Comparison of ENCODE assay signal across 14 cellular contexts in genomic region chr3:58045084-58045483, GRCh38. TPM values are rescaled to one million over a fixed set of nuclear protein-coding genes. Genes with fewer than 3 reads are reported as not detected.
DNase-seq lines count a peak whose midpoint lies in the region; ATAC-seq and TF ChIP-seq lines count a peak whose summit lies in the region.
"Had no signal": no experiment of that assay in that cellular context is flagged by ENCODE, and none has a peak within 500 bp of the region (broad histone marks: within the 10 kb centered on the region; RNA-seq: fewer than 3 reads in every experiment).

No MANE protein-coding gene starts in this region.

- no peaks in the 10 kb centered on the region for H3K9me3 ChIP-seq in esophagus muscularis mucosa
- H3K9me3 ChIP-seq in CD4-positive, alpha-beta T cell (ENCODE audit: control insufficient read depth, low read length), result no peaks in the 10 kb centered on the region

- H3K9me3 Mint-ChIP-seq in HFFc6 (no peaks in the 10 kb centered on the region), progenitor cell of endocrine pancreas (ENCODE audit: low read depth) (no peaks in the 10 kb centered on the region)
- H3K9me3 Mint-ChIP-seq in CD4-positive, alpha-beta T cell, result no peaks in the 10 kb centered on the region
- H3K9me3 Mint-ChIP-seq: immature natural killer cell, T-cell had no signal

- peaks cover 3% of the 10 kb centered on the region; the same call in 1 of the 2 replicates for H3K27me3 Mint-ChIP-seq in HFFc6 (ENCODE audit: insufficient read depth)
- H3K27me3 Mint-ChIP-seq in progenitor cell of endocrine pancreas, result no peaks in the 10 kb centered on the region
- H3K27me3 Mint-ChIP-seq in CD4-positive, alpha-beta T cell, result no peaks in the 10 kb centered on the region
- H3K27me3 Mint-ChIP-seq: T-cell had no signal

- H3K27ac Mint-ChIP-seq in HFFc6, result peak overlapping the region; percentile 77
- H3K27ac Mint-ChIP-seq in progenitor cell of endocrine pancreas, result peak overlapping the region; percentile 73
- H3K27ac Mint-ChIP-seq in CD4-positive, alpha-beta T cell, result no peak overlapping the region
- H3K27ac Mint-ChIP-seq: immature natural killer cell, T-cell had no signal

- H3K4me3 Mint-ChIP-seq in HFFc6 (peak overlapping the region; percentile 21; the same call in 1 of the 2 replicates), progenitor cell of endocrine pancreas (ENCODE audit: low read depth) (no peak overlapping the region)
- no peak overlapping the region for H3K4me3 Mint-ChIP-seq in CD4-positive, alpha-beta T cell
- H3K4me3 Mint-ChIP-seq: immature natural killer cell, T-cell had no signal

- H3K27me3 ChIP-seq in esophagus muscularis mucosa, result no peaks in the 10 kb centered on the region
- no peaks in the 10 kb centered on the region for H3K27me3 ChIP-seq in CD4-positive, alpha-beta T cell (ENCODE audit: control insufficient read depth, insufficient read depth, low read length)

- H3K36me3 ChIP-seq in esophagus muscularis mucosa, result no peaks in the 10 kb centered on the region

- peaks cover 69 to 99% (median 98%) of the 10 kb centered on the region in 4 donors for H3K4me1 ChIP-seq in esophagus muscularis mucosa

- POLR2A ChIA-PET in CD4-positive, alpha-beta T cell (lab: Charles Lee), result no interaction called here

- CTCF ChIA-PET in CD4-positive, alpha-beta T cell (lab: Charles Lee), result no interaction called here

- H3K4me3 ChIP-seq in esophagus muscularis mucosa, result no peak overlapping the region

- peak overlapping the region; percentile 99 for H3K27ac ChIP-seq in C4-2B
- H3K27ac ChIP-seq in esophagus muscularis mucosa (replicated peaks in 1 of 4), result peak overlapping the region; percentile 76 to 86 (median 80)
- H3K27ac ChIP-seq in CD4-positive, alpha-beta T cell (ENCODE audit: low read depth, low read length), result no peak overlapping the region

- no peak for ATAC-seq in HG02981 (IDR thresholded peaks at IDR 0.05; ENCODE audit: unreplicated experiment)
- ATAC-seq in CD4-positive, alpha-beta T cell (ENCODE audit: poor library complexity), result no peak
- ATAC-seq: T-cell had no signal

- H3K36me3 Mint-ChIP-seq in HFFc6 (ENCODE audit: low read depth), result peaks cover 13% of the 10 kb centered on the region
- no peaks in the 10 kb centered on the region for H3K36me3 Mint-ChIP-seq in progenitor cell of endocrine pancreas (ENCODE audit: insufficient read depth)
- no peaks in the 10 kb centered on the region for H3K36me3 Mint-ChIP-seq in CD4-positive, alpha-beta T cell (ENCODE audit: low read depth)
- H3K36me3 Mint-ChIP-seq: immature natural killer cell had no signal

- H3K4me1 Mint-ChIP-seq in HFFc6 (ENCODE audit: low read depth) (peaks cover 91% of the 10 kb centered on the region), progenitor cell of endocrine pancreas (ENCODE audit: low read depth) (peaks cover 34% of the 10 kb centered on the region)
- H3K4me1 Mint-ChIP-seq in CD4-positive, alpha-beta T cell (ENCODE audit: low read depth), result peaks cover 61% of the 10 kb centered on the region

- no peak for TF ChIP-seq CTCF in C4-2B (conservative IDR thresholded peaks at IDR 0.05)
- TF ChIP-seq CTCF in HFFc6 (IDR thresholded peaks at IDR 0.05), result no peak
- no peak for TF ChIP-seq CTCF in esophagus muscularis mucosa (IDR thresholded peaks at IDR 0.05)
- TF ChIP-seq CTCF in progenitor cell of endocrine pancreas (IDR thresholded peaks at IDR 0.05; ENCODE audit: unreplicated experiment), result no peak
- no peak for TF ChIP-seq CTCF in CD4-positive, alpha-beta T cell (IDR thresholded peaks at IDR 0.05)

- DNase-seq in HFFc6 (no peak), esophagus muscularis mucosa (ENCODE audit: extremely low spot score) (no peak), progenitor cell of endocrine pancreas (ENCODE audit: low spot score, unreplicated experiment) (no peak), NCI-H69 (lab: John Stamatoyannopoulos, UW) (no peak), T-helper 2 cell (no peak)
- no peak for DNase-seq in CD4-positive, alpha-beta T cell
- DNase-seq: amniotic stem cell, cortex of kidney, immature natural killer cell, KBM-7, NCI-H226, T-cell had no signal

- intact Hi-C loops in esophagus muscularis mucosa (cut with DNase I), result no loop called here
- intact Hi-C loops in CD4-positive, alpha-beta T cell (cut with DNase I, micrococcal nuclease), result no loop called here

- TF ChIP-seq EP300 in esophagus muscularis mucosa (IDR thresholded peaks at IDR 0.05), result no peak

- no peak for TF ChIP-seq POLR2A in esophagus muscularis mucosa (IDR thresholded peaks at IDR 0.05; ENCODE audit: low read depth)

- 78% methylated on average over 4 of the region's 4 CpGs for WGBS in esophagus muscularis mucosa

RNA-seq across cellular contexts. Expression of gene FLNB, which starts 36.9 kb away (rescaled TPM):
- total RNA-seq in HFFc6 (2021; fragmentation: NEBNext Ultra II Directional; extraction: Animal tissue kit (Norgen Biotek cat#: 25700)), result 100 to 1,000 TPM in 3 of 6 experiments, 10 to 100 TPM in 3; 93.8 to 117 (median 98.7) TPM
- 100 to 1,000 TPM in 2 of 4 donors, 10 to 100 TPM in 2; 61.9 to 114 (median 89.9) TPM for total RNA-seq in esophagus muscularis mucosa
- total RNA-seq in progenitor cell of endocrine pancreas, result 103 and 112 TPM in 2 replicates
- total RNA-seq in CD4-positive, alpha-beta T cell, result 10 to 100 TPM; 39.7 to 42.1 TPM
